Comparison of ENCODE assay signal across 9 cellular contexts in genomic region chr13:40518481-40518882, GRCh38.
DNase-seq lines count a peak whose midpoint lies in the region; ATAC-seq lines count a peak whose summit lies in the region.
"Had no signal": no experiment of that assay in that cellular context is flagged by ENCODE, and none has a peak within 500 bp of the region (broad histone marks: within the 10 kb centered on the region; RNA-seq: fewer than 3 reads in every experiment).

No MANE protein-coding gene starts in this region.

- in situ Hi-C loops in HAP-1 (cut with MboI; ENCODE audit: low sequenced_read_pairs), result no loop called here

- peaks cover 16 to 23% of the 10 kb centered on the region in 2 donors for H3K4me1 Mint-ChIP-seq in effector memory CD8-positive, alpha-beta T cell (ENCODE audit: low read depth in 2 of 2)
- H3K4me1 Mint-ChIP-seq in stimulated activated naive B cell treated with anti-CD40 and anti-IgM and Interleukin-4, amounts not matched to agents 10 μg/mL and 1 μg/mL and 100 μg/mL, for 72 hours, result peaks cover 28 to 48% of the 10 kb centered on the region in 2 donors

- H3K27ac Mint-ChIP-seq in effector memory CD8-positive, alpha-beta T cell, result peak overlapping the region; percentile 33 to 54
- H3K27ac Mint-ChIP-seq in stimulated activated naive B cell treated with anti-CD40 and anti-IgM and Interleukin-4, amounts not matched to agents 10 μg/mL and 1 μg/mL and 100 μg/mL, for 72 hours, result peak overlapping the region; percentile 76

- H3K27me3 Mint-ChIP-seq in effector memory CD8-positive, alpha-beta T cell, result no peaks in the 10 kb centered on the region
- H3K27me3 Mint-ChIP-seq in stimulated activated naive B cell treated with anti-CD40 and anti-IgM and Interleukin-4, amounts not matched to agents 10 μg/mL and 1 μg/mL and 100 μg/mL, for 72 hours, result no peaks in the 10 kb centered on the region

- peak; percentile 97 for ATAC-seq in effector memory CD8-positive, alpha-beta T cell (replicated peaks)
- ATAC-seq in stimulated activated naive B cell treated with anti-CD40 and anti-IgM and Interleukin-4, amounts not matched to agents 10 μg/mL and 1 μg/mL and 100 μg/mL, for 72 hours (replicated peaks), result peak in 1 of 2 donors; percentile 37

- no peaks in the 10 kb centered on the region for H3K36me3 ChIP-seq in HAP-1 (replicated peaks)

- H3K4me1 ChIP-seq in HAP-1, result 0 out of 2 replicates have a peak, but pooled peaks cover 4% of the 10 kb centered on the region

- no peaks in the 10 kb centered on the region for H3K36me3 Mint-ChIP-seq in effector memory CD8-positive, alpha-beta T cell (ENCODE audit: insufficient read depth)
- H3K36me3 Mint-ChIP-seq in stimulated activated naive B cell treated with anti-CD40 and anti-IgM and Interleukin-4, amounts not matched to agents 10 μg/mL and 1 μg/mL and 100 μg/mL, for 72 hours, result peaks cover 3 to 5% of the 10 kb centered on the region in 2 donors

- no peak overlapping the region for H3K4me3 ChIP-seq in HAP-1
- H3K4me3 ChIP-seq: GM23248 had no signal

- H3K4me3 Mint-ChIP-seq in effector memory CD8-positive, alpha-beta T cell, result peak overlapping the region; percentile 23 to 52
- peak overlapping the region; percentile 8 to 30 for H3K4me3 Mint-ChIP-seq in stimulated activated naive B cell treated with anti-CD40 and anti-IgM and Interleukin-4, amounts not matched to agents 10 μg/mL and 1 μg/mL and 100 μg/mL, for 72 hours

- H3K9me3 ChIP-seq in HAP-1, result no peaks in the 10 kb centered on the region

- peak; percentile 23 for DNase-seq in NCI-H82 (lab: John Stamatoyannopoulos, UW)
- no peak for DNase-seq in NCI-H82 treated with DMSO at 0.1 percent for 48 hours (lab: John Stamatoyannopoulos, UW; ENCODE audit: unreplicated experiment)
- DNase-seq in activated CD4-positive, CD25-positive, alpha-beta regulatory T cell treated with anti-CD3 and anti-CD28 coated beads, Interleukin-2, amount 50 U/mL, for 16 hours (ENCODE audit: low read depth, low spot score), result peak; percentile 10
- DNase-seq in effector memory CD8-positive, alpha-beta T cell, result peak; percentile 13 to 29 (median 19)
- DNase-seq in stimulated activated naive B cell treated with anti-CD40 and anti-IgM and Interleukin-4, amounts not matched to agents 10 μg/mL and 1 μg/mL and 100 μg/mL, for 72 hours, result no peak
- no peak for DNase-seq in HAP-1 (ENCODE audit: low spot score in 2 of 2)
- DNase-seq in hepatic stellate cell (ENCODE audit: low spot score), result no peak
- no peak for DNase-seq in NCI-H524 (lab: John Stamatoyannopoulos, UW)
- DNase-seq: GM23248 had no signal

- H3K27me3 ChIP-seq in HAP-1 (ENCODE audit: low read depth), result no peaks in the 10 kb centered on the region

- no peaks in the 10 kb centered on the region for H3K9me3 Mint-ChIP-seq in effector memory CD8-positive, alpha-beta T cell
- peaks cover 0 to 3% of the 10 kb centered on the region in 2 donors for H3K9me3 Mint-ChIP-seq in stimulated activated naive B cell treated with anti-CD40 and anti-IgM and Interleukin-4, amounts not matched to agents 10 μg/mL and 1 μg/mL and 100 μg/mL, for 72 hours

Comparison
In these comparisons a context has a peak if more than half of its experiments do, and no peak if none do; other contexts are left out.
1. DNase-seq: peak in NCI-H82 (single experiment), activated CD4-positive, CD25-positive, alpha-beta regulatory T cell treated with anti-CD3 and anti-CD28 coated beads, Interleukin-2, amount 50 U/mL, for 16 hours (single experiment) and effector memory CD8-positive, alpha-beta T cell (3 of 3); none in NCI-H82 treated with DMSO at 0.1 percent for 48 hours (single experiment), stimulated activated naive B cell treated with anti-CD40 and anti-IgM and Interleukin-4, amounts not matched to agents 10 μg/mL and 1 μg/mL and 100 μg/mL, for 72 hours (single experiment), HAP-1 (0 of 2), hepatic stellate cell (single experiment) and NCI-H524 (0 of 2).